ENCODE assay signal across 23 cellular contexts in the genomic region with DNA sequence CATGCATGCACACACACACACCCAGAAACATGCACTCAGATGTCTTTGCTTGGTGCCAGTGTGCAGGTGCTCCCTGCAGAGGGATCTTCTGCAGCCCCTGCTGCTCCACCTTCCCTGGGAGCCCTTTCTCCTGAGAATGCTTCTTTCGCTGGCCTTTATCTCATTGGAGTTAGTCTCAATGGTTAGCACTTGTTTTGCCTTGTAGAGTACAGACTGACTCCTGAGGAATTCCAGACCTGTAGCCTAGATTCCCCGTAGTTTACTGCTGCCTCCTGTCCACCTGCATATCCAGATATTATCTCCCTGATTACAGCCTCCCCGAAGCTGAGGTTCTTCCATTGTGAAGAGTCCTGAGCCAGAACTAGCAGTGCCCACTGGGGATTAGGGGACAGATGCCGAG. TPM values are rescaled to one million over a fixed set of nuclear protein-coding genes. Genes with fewer than 3 reads are reported as not detected.
"Had no signal": no experiment of that assay in that cellular context is flagged by ENCODE, and none has a peak within 500 bp of the region (broad histone marks: within the 10 kb centered on the region; RNA-seq: fewer than 3 reads in every experiment).

No MANE protein-coding gene starts in this region.

- H3K4me3 ChIP-seq: SJSA1, SK-N-MC had no signal

- DNase-seq: IMR-90, Karpas-422, KG1, MM.1S, NCI-H1092 treated with DMSO at 0.1 percent for 48 hours, NCI-H1436, NCI-H187, NCI-H2029, NCI-H2081 treated with DMSO at 0.1 percent for 48 hours, NCI-H2171, NCI-H226, NCI-H446, NCI-H510A, NCI-H524 treated with DMSO at 0.1 percent for 48 hours, NCI-H69, NCI-H774, Right ventricle myocardium superior, RPMI8226, SIG-M5 had no signal

- H3K9me3 ChIP-seq: SJSA1 had no signal

- H3K27me3 ChIP-seq: SJSA1 had no signal

- ATAC-seq: HepG2 had no signal

- H3K27ac ChIP-seq: SJSA1, SK-N-MC had no signal

- H3K36me3 ChIP-seq: SJSA1 had no signal

- H3K4me1 ChIP-seq: SJSA1 had no signal

RNA-seq across cellular contexts. Expression of gene KRT12, which starts 3.1 kb away (rescaled TPM):
- total RNA-seq: IMR-90, M059J, Right ventricle myocardium superior, SJSA1 had no signal
- polyA plus RNA-seq: IMR-90 had no signal

RNA-seq across cellular contexts. Expression of gene KRT20, which starts 14.9 kb away (rescaled TPM):
- total RNA-seq: IMR-90, M059J, Right ventricle myocardium superior, SJSA1 had no signal
- polyA plus RNA-seq: IMR-90 had no signal
